8 cellular contexts compared by ENCODE assay signal in genomic region chr14:90758028-90758889, GRCh38. TPM values are rescaled to one million over a fixed set of nuclear protein-coding genes. Genes with fewer than 3 reads are reported as not detected.
DNase-seq lines count a peak whose midpoint lies in the region; ATAC-seq and TF ChIP-seq lines count a peak whose summit lies in the region.

No MANE protein-coding gene starts in this region.

- peak; percentile 79 for ATAC-seq in GM21786 (IDR thresholded peaks at IDR 0.05; ENCODE audit: unreplicated experiment)
- peak; percentile 94 for ATAC-seq in activated T-helper 17 cell treated with anti-CD3 and anti-CD28 coated beads, Interleukin-2, amount 50 U/mL, for 72 hours (replicated peaks)

- peaks cover 0 to 10% (median 2%) of the 10 kb centered on the region in 4 donors for H3K4me1 ChIP-seq in Peyer's patch

- peak; percentile 24 to 32 for TF ChIP-seq POLR2A in Peyer's patch (IDR thresholded peaks at IDR 0.05)

- peak overlapping the region; percentile 76 for H3K4me3 Mint-ChIP-seq in activated T-helper 17 cell treated with anti-CD3 and anti-CD28 coated beads, Interleukin-2, amount 50 U/mL, for 72 hours
- peak overlapping the region; percentile 75 for H3K4me3 Mint-ChIP-seq in nephron progenitor cell
- H3K4me3 Mint-ChIP-seq in stimulated activated naive CD8-positive, alpha-beta T cell treated with anti-CD3 and anti-CD28 coated beads, Interleukin-15, Interleukin-2, amounts not matched to agents 100 ng/mL and 50 ng/mL, for 24 hours: peak overlapping the region; percentile 75

- H3K4me1 Mint-ChIP-seq in activated T-helper 17 cell treated with anti-CD3 and anti-CD28 coated beads, Interleukin-2, amount 50 U/mL, for 72 hours: no peaks in the 10 kb centered on the region
- H3K4me1 Mint-ChIP-seq in nephron progenitor cell: peaks cover 8% of the 10 kb centered on the region
- H3K4me1 Mint-ChIP-seq in stimulated activated naive CD8-positive, alpha-beta T cell treated with anti-CD3 and anti-CD28 coated beads, Interleukin-15, Interleukin-2, amounts not matched to agents 100 ng/mL and 50 ng/mL, for 24 hours (ENCODE audit: low read depth): peaks cover 23% of the 10 kb centered on the region

- no peaks in the 10 kb centered on the region for H3K36me3 ChIP-seq in KOPT-K1 (ENCODE audit: insufficient read depth, low read length)
- no peaks in the 10 kb centered on the region for H3K36me3 ChIP-seq in Peyer's patch

- H3K36me3 Mint-ChIP-seq in activated T-helper 17 cell treated with anti-CD3 and anti-CD28 coated beads, Interleukin-2, amount 50 U/mL, for 72 hours (ENCODE audit: low read depth): no peaks in the 10 kb centered on the region
- H3K36me3 Mint-ChIP-seq in nephron progenitor cell (ENCODE audit: low read depth): peaks cover 9% of the 10 kb centered on the region
- no peaks in the 10 kb centered on the region for H3K36me3 Mint-ChIP-seq in stimulated activated naive CD8-positive, alpha-beta T cell treated with anti-CD3 and anti-CD28 coated beads, Interleukin-15, Interleukin-2, amounts not matched to agents 100 ng/mL and 50 ng/mL, for 24 hours (ENCODE audit: low read depth)

- peaks cover 10% of the 10 kb centered on the region for H3K27me3 Mint-ChIP-seq in activated T-helper 17 cell treated with anti-CD3 and anti-CD28 coated beads, Interleukin-2, amount 50 U/mL, for 72 hours
- H3K27me3 Mint-ChIP-seq in nephron progenitor cell (ENCODE audit: low read depth, poor library complexity): peaks cover 25% of the 10 kb centered on the region
- H3K27me3 Mint-ChIP-seq in stimulated activated naive CD8-positive, alpha-beta T cell treated with anti-CD3 and anti-CD28 coated beads, Interleukin-15, Interleukin-2, amounts not matched to agents 100 ng/mL and 50 ng/mL, for 24 hours: peaks cover 12% of the 10 kb centered on the region

- H3K27me3 ChIP-seq in Peyer's patch: no peaks in the 10 kb centered on the region

- DNase-seq in Daoy (ENCODE audit: low read depth) (peak; percentile 97), Peyer's patch (peak; percentile 96 to 97 (median 96)), fibroblast of pulmonary artery (ENCODE audit: low read depth) (peak; percentile 91), nephron progenitor cell (peak; percentile 96)

- H3K9me3 ChIP-seq in KOPT-K1 (ENCODE audit: insufficient read depth, low read length, poor library complexity, severe bottlenecking): peaks cover 13% of the 10 kb centered on the region
- peaks cover 0 to 11% (median 0%) of the 10 kb centered on the region in 4 donors for H3K9me3 ChIP-seq in Peyer's patch

- H3K27ac Mint-ChIP-seq in activated T-helper 17 cell treated with anti-CD3 and anti-CD28 coated beads, Interleukin-2, amount 50 U/mL, for 72 hours: peak overlapping the region; percentile 79
- H3K27ac Mint-ChIP-seq in nephron progenitor cell: no peak overlapping the region
- H3K27ac Mint-ChIP-seq in stimulated activated naive CD8-positive, alpha-beta T cell treated with anti-CD3 and anti-CD28 coated beads, Interleukin-15, Interleukin-2, amounts not matched to agents 100 ng/mL and 50 ng/mL, for 24 hours: peak overlapping the region; percentile 79

- TF ChIP-seq CTCF in Peyer's patch (IDR thresholded peaks at IDR 0.05) (peak; percentile 90 to 96 (median 94)), fibroblast of pulmonary artery (IDR thresholded peaks at IDR 0.05; ENCODE audit: low read length, missing control alignments) (peak; percentile 65), nephron progenitor cell (IDR thresholded peaks at IDR 0.05) (peak; percentile 77)

- peaks cover 5% of the 10 kb centered on the region for H3K9me3 Mint-ChIP-seq in activated T-helper 17 cell treated with anti-CD3 and anti-CD28 coated beads, Interleukin-2, amount 50 U/mL, for 72 hours
- peaks cover 14% of the 10 kb centered on the region for H3K9me3 Mint-ChIP-seq in nephron progenitor cell
- H3K9me3 Mint-ChIP-seq in stimulated activated naive CD8-positive, alpha-beta T cell treated with anti-CD3 and anti-CD28 coated beads, Interleukin-15, Interleukin-2, amounts not matched to agents 100 ng/mL and 50 ng/mL, for 24 hours: peaks cover 7% of the 10 kb centered on the region

- peak overlapping the region; percentile 42 for H3K27ac ChIP-seq in KOPT-K1 (ENCODE audit: low read depth, low read length, poor library complexity, severe bottlenecking)
- peak overlapping the region; percentile 80 to 85 (median 82) for H3K27ac ChIP-seq in Peyer's patch

- H3K4me3 ChIP-seq in Peyer's patch (peak overlapping the region; percentile 34 to 65 (median 54)), fibroblast of pulmonary artery (replicated peaks; ENCODE audit: low read depth, low read length) (peak overlapping the region; percentile 62)

RNA-seq across cellular contexts. Expression of gene TTC7B, which starts 58.0 kb away (rescaled TPM):
- 21.3 and 33.2 TPM in 2 replicates for total RNA-seq in Daoy (2014; rRNA removed; shearing (Covaris generic))
- 10 to 100 TPM in 2 of 4 donors, 1 to 10 TPM in 1, under 1 TPM in 1; 0.18 to 53.6 (median 11.2) TPM for total RNA-seq in Peyer's patch
- total RNA-seq in activated T-helper 17 cell treated with anti-CD3 and anti-CD28 coated beads, Interleukin-2, amount 50 U/mL, for 72 hours: 10 to 100 TPM in 1 of 2 donors, 1 to 10 TPM in 1; 5.2 to 10.2 TPM

Comparison
In these comparisons a context has a peak if more than half of its experiments do, and no peak if none do; other contexts are left out.
1. Peak in every context shown above with its lines: DNase-seq, ATAC-seq, H3K4me3 ChIP-seq and H3K27ac ChIP-seq.